In the genomic region with DNA sequence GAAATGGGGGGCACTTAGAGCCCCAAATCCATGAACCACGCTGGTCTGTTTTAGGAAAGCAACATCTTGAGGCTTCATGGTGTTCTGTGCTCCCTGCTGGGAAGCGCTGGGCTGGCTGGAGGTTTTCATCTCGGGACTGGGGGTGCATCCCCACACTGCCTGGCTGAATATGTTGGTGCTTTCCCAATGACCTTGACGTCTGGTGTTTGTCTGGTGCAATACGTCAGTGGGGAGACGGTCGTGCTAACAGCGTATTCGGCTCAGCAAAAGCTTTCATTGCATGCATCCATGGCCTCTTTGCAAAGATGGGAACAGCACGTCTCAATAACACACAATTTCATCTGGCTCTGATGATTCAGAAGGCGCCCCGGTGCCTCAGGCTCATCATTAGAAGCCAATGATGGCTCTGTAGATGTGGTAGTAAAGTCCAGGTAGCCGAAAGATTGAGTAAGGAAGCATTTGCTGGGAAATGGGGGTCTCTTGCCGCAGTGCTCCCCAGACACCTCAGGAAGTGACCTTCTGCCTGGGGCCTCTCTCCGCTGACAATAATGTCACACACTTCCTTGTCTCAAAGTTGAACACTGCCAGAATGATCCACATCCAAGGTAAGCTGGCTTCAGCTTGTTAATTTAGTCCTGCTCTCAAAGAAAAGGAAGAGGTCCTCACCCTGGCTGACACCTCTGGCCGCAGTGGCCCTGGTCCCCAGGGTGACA, we compare ENCODE assay signal across 14 cellular contexts.
"Had no signal": no experiment of that assay in that cellular context is flagged by ENCODE, and none has a peak within 500 bp of the region (broad histone marks: within the 10 kb centered on the region; RNA-seq: fewer than 3 reads in every experiment).

No MANE protein-coding gene starts in this region.

- H3K36me3 Mint-ChIP-seq: activated naive CD8-positive, alpha-beta T cell treated with anti-CD3 and anti-CD28 coated beads, Interleukin-2, amount 10 ng/mL, durations not matched to agents 7 days and 5 days; brain had no signal

- H2AFZ ChIP-seq: parathyroid adenoma had no signal

- H3K27ac ChIP-seq: heart right ventricle, left ventricle myocardium inferior, neutrophil, parathyroid adenoma, transverse colon, WERI-Rb-1 had no signal

- DNase-seq: activated CD4-positive, alpha-beta T cell treated with anti-CD3 and anti-CD28 coated beads, Interleukin-2, amount 50 U/mL, for 48 hours; activated naive CD8-positive, alpha-beta T cell treated with anti-CD3 and anti-CD28 coated beads, Interleukin-2, amount 10 ng/mL, durations not matched to agents 7 days and 5 days; caudate nucleus; erythroblast; heart right ventricle; left ventricle myocardium inferior; naive B cell; stimulated activated naive CD4-positive, alpha-beta T cell treated with Interleukin-2 at 50 U/mL for 16 hours; T-helper 2 cell; transverse colon; WERI-Rb-1 had no signal

- H3K4me1 ChIP-seq: parathyroid adenoma had no signal

- H3K4me3 ChIP-seq: transverse colon had no signal

- H3K9ac ChIP-seq: parathyroid adenoma had no signal

- H3K9me3 Mint-ChIP-seq: activated naive CD8-positive, alpha-beta T cell treated with anti-CD3 and anti-CD28 coated beads, Interleukin-2, amount 10 ng/mL, durations not matched to agents 7 days and 5 days; naive B cell had no signal

- H3K27me3 Mint-ChIP-seq: brain had no signal

- H3K27ac Mint-ChIP-seq: activated naive CD8-positive, alpha-beta T cell treated with anti-CD3 and anti-CD28 coated beads, Interleukin-2, amount 10 ng/mL, durations not matched to agents 7 days and 5 days; naive B cell had no signal

- H3K79me2 ChIP-seq: parathyroid adenoma had no signal

- H3K9me3 ChIP-seq: heart right ventricle, left ventricle myocardium inferior, neutrophil, transverse colon had no signal

- H3K36me3 ChIP-seq: heart right ventricle, left ventricle myocardium inferior, neutrophil, transverse colon, WERI-Rb-1 had no signal
